In genomic region chr5:175859422-175859821, GRCh38 we compare ENCODE assay signal across 31 cellular contexts. TPM values are rescaled to one million over a fixed set of nuclear protein-coding genes. Genes with fewer than 3 reads are reported as not detected.
"Had no signal": no experiment of that assay in that cellular context is flagged by ENCODE, and none has a peak within 500 bp of the region (broad histone marks: within the 10 kb centered on the region; RNA-seq: fewer than 3 reads in every experiment).

No MANE protein-coding gene starts in this region.

- H3K4me3 Mint-ChIP-seq: mesothelial cell of epicardium; naive B cell; nephron; neural progenitor cell; stimulated activated naive CD8-positive, alpha-beta T cell treated with anti-CD3 and anti-CD28 coated beads, Interleukin-15, amount 100 ng/mL, for 72 hours had no signal

- H3K27me3 Mint-ChIP-seq: stimulated activated naive CD8-positive, alpha-beta T cell treated with anti-CD3 and anti-CD28 coated beads, Interleukin-15, amount 100 ng/mL, for 72 hours had no signal

- H3K27ac Mint-ChIP-seq: mesothelial cell of epicardium; nephron; neural progenitor cell; stimulated activated naive CD8-positive, alpha-beta T cell treated with anti-CD3 and anti-CD28 coated beads, Interleukin-15, amount 100 ng/mL, for 72 hours had no signal

- H3K27ac ChIP-seq: coronary artery, esophagus squamous epithelium, neural progenitor cell, prostate gland, right atrium auricular region, suprapubic skin, transverse colon, upper lobe of right lung, uterus had no signal

- DNase-seq: dermis blood vessel endothelial cell; effector memory CD4-positive, alpha-beta T cell; erythroblast; esophagus squamous epithelium; foreskin melanocyte; hypothalamus; mesenchymal stem cell; mucosa of descending colon; naive B cell; stimulated activated CD4-positive, alpha-beta T cell treated with anti-CD3 and anti-CD28 coated beads, Interleukin-12 subunit alpha, Interleukin-12 subunit beta, amount 100 ng/mL, for 4 hours; stimulated activated CD4-positive, alpha-beta T cell treated with anti-CD3 and anti-CD28 coated beads, Interleukin-1b, Interleukin-23, amount 100 ng/mL, for 48 hours; stimulated activated CD4-positive, alpha-beta T cell treated with anti-CD3 and anti-CD28 coated beads, Interleukin-4, amount 100 ng/mL, for 1 hour; stimulated activated CD8-positive, alpha-beta memory T cell treated with anti-CD3 and anti-CD28 coated beads, Interleukin-4, amount 100 ng/mL, for 48 hours; stimulated activated naive CD4-positive, alpha-beta T cell; stimulated activated naive CD8-positive, alpha-beta T cell treated with anti-CD3 and anti-CD28 coated beads, Interleukin-15, amount 100 ng/mL, for 72 hours; transverse colon; upper lobe of right lung; uterus had no signal

- H3K4me1 Mint-ChIP-seq: mesothelial cell of epicardium; nephron; stimulated activated naive CD8-positive, alpha-beta T cell treated with anti-CD3 and anti-CD28 coated beads, Interleukin-15, amount 100 ng/mL, for 72 hours had no signal

- H3K9me3 ChIP-seq: esophagus squamous epithelium, mucosa of descending colon, prostate gland, right atrium auricular region, suprapubic skin, transverse colon, upper lobe of right lung, uterus had no signal

- H3K9me3 Mint-ChIP-seq: mesothelial cell of epicardium; nephron; neural progenitor cell; stimulated activated naive CD8-positive, alpha-beta T cell treated with anti-CD3 and anti-CD28 coated beads, Interleukin-15, amount 100 ng/mL, for 72 hours had no signal

- H3K36me3 Mint-ChIP-seq: mesothelial cell of epicardium, neural progenitor cell had no signal

- H3K27me3 ChIP-seq: neural progenitor cell, right atrium auricular region, transverse colon, uterus had no signal

- ATAC-seq: mucosa of descending colon; sciatic nerve; stimulated activated naive CD8-positive, alpha-beta T cell treated with anti-CD3 and anti-CD28 coated beads, Interleukin-15, amount 100 ng/mL, for 72 hours; upper lobe of right lung had no signal

RNA-seq across cellular contexts. Expression of gene CPLX2, which starts 12.0 kb away (rescaled TPM):
- total RNA-seq: dermis blood vessel endothelial cell, lower leg skin, lung microvascular endothelial cell, mesothelial cell of epicardium, osteocyte, right atrium auricular region, sciatic nerve, smooth muscle cell, suprapubic skin, upper lobe of right lung had no signal
- polyA plus RNA-seq: keratinocyte, smooth muscle cell had no signal
